Comparison of ENCODE assay signal across 8 cellular contexts in genomic region chr9:132240860-132241482, GRCh38.
DNase-seq lines count a peak whose midpoint lies in the region; ATAC-seq and TF ChIP-seq lines count a peak whose summit lies in the region.

No MANE protein-coding gene starts in this region.

- peak overlapping the region; percentile 54; the same call in 1 of the 2 replicates for H3K9ac ChIP-seq in DND-41 (ENCODE audit: low read depth, low read length)

- no peaks in the 10 kb centered on the region for H3K36me3 Mint-ChIP-seq in natural killer cell treated with Interleukin-12 subunit alpha and Interleukin-12 subunit beta and Interleukin-15 and Interleukin-18, amount 100 ng/mL, for 72 hours
- peaks cover 3% of the 10 kb centered on the region in 2 donors for H3K36me3 Mint-ChIP-seq in stimulated activated naive B cell treated with anti-CD40 and anti-IgM and Interleukin-4, amounts not matched to agents 10 μg/mL and 1 μg/mL and 100 μg/mL, for 72 hours

- no peaks in the 10 kb centered on the region for H3K9me3 Mint-ChIP-seq in natural killer cell treated with Interleukin-12 subunit alpha and Interleukin-12 subunit beta and Interleukin-15 and Interleukin-18, amount 100 ng/mL, for 72 hours
- no peaks in the 10 kb centered on the region for H3K9me3 Mint-ChIP-seq in stimulated activated naive B cell treated with anti-CD40 and anti-IgM and Interleukin-4, amounts not matched to agents 10 μg/mL and 1 μg/mL and 100 μg/mL, for 72 hours

- no peak overlapping the region for H3K27ac ChIP-seq in DND-41 (ENCODE audit: low read length)

- peak; percentile 90 for ATAC-seq in DND-41 (ENCODE audit: insufficient read depth, low read depth)
- peak; percentile 95 for ATAC-seq in natural killer cell treated with Interleukin-12 subunit alpha and Interleukin-12 subunit beta and Interleukin-15 and Interleukin-18, amount 100 ng/mL, for 72 hours
- ATAC-seq in stimulated activated naive B cell treated with anti-CD40 and anti-IgM and Interleukin-4, amounts not matched to agents 10 μg/mL and 1 μg/mL and 100 μg/mL, for 72 hours (replicated peaks), result peak; percentile 87 to 92

- peaks cover 9 to 10% of the 10 kb centered on the region in 2 donors for H3K4me1 Mint-ChIP-seq in natural killer cell treated with Interleukin-12 subunit alpha and Interleukin-12 subunit beta and Interleukin-15 and Interleukin-18, amount 100 ng/mL, for 72 hours (ENCODE audit: low read depth in 2 of 2)
- peaks cover 15 to 23% of the 10 kb centered on the region in 2 donors for H3K4me1 Mint-ChIP-seq in stimulated activated naive B cell treated with anti-CD40 and anti-IgM and Interleukin-4, amounts not matched to agents 10 μg/mL and 1 μg/mL and 100 μg/mL, for 72 hours

- H3K27ac Mint-ChIP-seq in natural killer cell treated with Interleukin-12 subunit alpha and Interleukin-12 subunit beta and Interleukin-15 and Interleukin-18, amount 100 ng/mL, for 72 hours, result peak overlapping the region in 1 of 2 donors; percentile 82
- H3K27ac Mint-ChIP-seq in stimulated activated naive B cell treated with anti-CD40 and anti-IgM and Interleukin-4, amounts not matched to agents 10 μg/mL and 1 μg/mL and 100 μg/mL, for 72 hours, result peak overlapping the region; percentile 91

- H3K4me3 Mint-ChIP-seq in natural killer cell treated with Interleukin-12 subunit alpha and Interleukin-12 subunit beta and Interleukin-15 and Interleukin-18, amount 100 ng/mL, for 72 hours, result peak overlapping the region; percentile 96
- peak overlapping the region; percentile 97 to 99 for H3K4me3 Mint-ChIP-seq in stimulated activated naive B cell treated with anti-CD40 and anti-IgM and Interleukin-4, amounts not matched to agents 10 μg/mL and 1 μg/mL and 100 μg/mL, for 72 hours

- H3K4me3 ChIP-seq in DND-41 (ENCODE audit: low read depth in 1 of 2, low read length in 2 of 2) (peak overlapping the region; percentile 24 to 67; a peak in 3 of 4 replicates), MG63 (peak overlapping the region; percentile 48)

- peaks cover 0 to 2% of the 10 kb centered on the region in 2 donors for H3K27me3 Mint-ChIP-seq in natural killer cell treated with Interleukin-12 subunit alpha and Interleukin-12 subunit beta and Interleukin-15 and Interleukin-18, amount 100 ng/mL, for 72 hours
- peaks cover 5 to 7% of the 10 kb centered on the region in 2 donors for H3K27me3 Mint-ChIP-seq in stimulated activated naive B cell treated with anti-CD40 and anti-IgM and Interleukin-4, amounts not matched to agents 10 μg/mL and 1 μg/mL and 100 μg/mL, for 72 hours

- peak overlapping the region; percentile 83; the same call in 1 of the 2 replicates for H2AFZ ChIP-seq in DND-41 (ENCODE audit: low read depth, low read length)

- H4K20me1 ChIP-seq in DND-41 (ENCODE audit: insufficient read depth, low read length), result peaks cover 13% of the 10 kb centered on the region; the same call in 1 of the 2 replicates

- H3K9me3 ChIP-seq in DND-41 (ENCODE audit: insufficient read depth, low read length, severe bottlenecking) (no peaks in the 10 kb centered on the region), MG63 (no peaks in the 10 kb centered on the region)

- H3K27me3 ChIP-seq in DND-41 (ENCODE audit: insufficient read depth, low read length, poor library complexity) (peaks cover 25% of the 10 kb centered on the region), MG63 (no peaks in the 10 kb centered on the region)

- H3K36me3 ChIP-seq in DND-41 (ENCODE audit: insufficient read depth, low read length) (no peaks in the 10 kb centered on the region), MG63 (no peaks in the 10 kb centered on the region)

- H3K4me1 ChIP-seq in DND-41 (ENCODE audit: insufficient read depth, low read length), result peaks cover 24% of the 10 kb centered on the region

- H3K79me2 ChIP-seq in DND-41 (ENCODE audit: insufficient read depth, low read length), result no peaks in the 10 kb centered on the region

- TF ChIP-seq CTCF in DND-41 (IDR thresholded peaks at IDR 0.05; ENCODE audit: borderline replicate concordance, extremely low read depth, low read length, poor library complexity, severe bottlenecking), result no peak

- peak; percentile 95 for DNase-seq in DND-41
- DNase-seq in H4 (ENCODE audit: low spot score), result peak; percentile 72
- peak; percentile 92 for DNase-seq in MG63
- DNase-seq in SHP77 (lab: John Stamatoyannopoulos, UW), result peak; percentile 91 to 97
- peak; percentile 98 for DNase-seq in activated effector memory CD4-positive, alpha-beta T cell treated with Interleukin-2 at 50 U/mL for 16 hours
- DNase-seq in fibroblast of the conjunctiva (ENCODE audit: low read depth), result peak; percentile 80
- peak; percentile 98 for DNase-seq in natural killer cell treated with Interleukin-12 subunit alpha and Interleukin-12 subunit beta and Interleukin-15 and Interleukin-18, amount 100 ng/mL, for 72 hours (ENCODE audit: low spot score)
- peak; percentile 96 for DNase-seq in stimulated activated naive B cell treated with anti-CD40 and anti-IgM and Interleukin-4, amounts not matched to agents 10 μg/mL and 1 μg/mL and 100 μg/mL, for 72 hours

- H3K4me2 ChIP-seq in DND-41 (ENCODE audit: insufficient read depth, low read length), result peak overlapping the region; percentile 99
